ENCODE assay signal across 14 cellular contexts in the genomic region with DNA sequence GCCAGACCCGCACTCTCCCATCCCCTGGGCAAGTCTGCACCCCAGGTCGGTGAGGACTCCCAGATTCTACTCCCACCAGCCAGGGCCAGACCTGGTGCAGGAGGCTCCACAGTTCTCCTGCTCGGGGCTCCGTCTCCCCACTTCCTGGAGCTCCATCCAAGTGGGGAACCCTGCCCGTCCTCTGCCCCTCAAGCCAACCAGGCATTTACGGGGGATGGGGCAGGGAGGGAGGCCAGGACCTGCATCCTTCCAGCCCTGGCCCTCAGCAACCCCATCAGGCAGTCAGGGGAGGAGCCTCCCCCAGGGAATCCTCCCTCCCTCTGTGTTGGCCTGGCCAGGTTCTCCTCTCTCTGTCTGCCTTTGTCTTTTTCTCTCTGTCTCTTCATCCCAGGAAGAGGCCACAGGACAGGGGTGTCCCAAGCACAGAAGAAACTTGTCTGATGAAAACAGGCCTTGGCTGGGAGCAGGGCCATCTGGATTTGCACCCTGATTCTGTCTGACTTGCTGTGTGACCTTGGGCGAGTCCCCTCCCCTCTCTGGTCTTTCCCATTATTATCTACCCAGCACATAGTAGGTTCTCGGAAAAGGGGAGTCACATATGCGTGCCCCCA. TPM values are rescaled to one million over a fixed set of nuclear protein-coding genes. Genes with fewer than 3 reads are reported as not detected.
DNase-seq lines count a peak whose midpoint lies in the region; TF ChIP-seq lines count a peak whose summit lies in the region.
"Had no signal": no experiment of that assay in that cellular context is flagged by ENCODE, and none has a peak within 500 bp of the region (broad histone marks: within the 10 kb centered on the region; RNA-seq: fewer than 3 reads in every experiment).

No MANE protein-coding gene starts in this region.

- H2BK12ac ChIP-seq in mesenchymal stem cell (ENCODE audit: low read length in 2 of 2): peak overlapping the region; percentile 60 to 99

- TF ChIP-seq CTCF in MCF 10A (IDR thresholded peaks at IDR 0.05; ENCODE audit: unreplicated experiment): no peak

- BruUV-seq in MCF 10A (replicated peaks; lab: Mats Ljungman, UMichigan): no TSS peak

- CTCF ChIA-PET in MCF 10A (lab: Yijun Ruan, JAX): interaction anchor here (0.7 to 1.1 kb wide), 2 partner anchors 13 to 96 kb away, joined by 4 read pairs; no protein-coding TSS in a partner anchor

- no peak overlapping the region for H2AFZ ChIP-seq in mesenchymal stem cell (ENCODE audit: low read depth, low read length)
- H2AFZ ChIP-seq in GM23248: no peak overlapping the region

- H4K20me1 ChIP-seq in GM23248 (ENCODE audit: insufficient read depth): no peaks in the 10 kb centered on the region

- H3K9me2 ChIP-seq in GM23248 (ENCODE audit: insufficient read depth): no peaks in the 10 kb centered on the region

- no peak overlapping the region for H3K4me3 Mint-ChIP-seq in MCF 10A (ENCODE audit: unreplicated experiment)

- H3K27ac ChIP-seq in mesenchymal stem cell (ENCODE audit: low read length, poor library complexity, severe bottlenecking) (peak overlapping the region; percentile 13), thymus (ENCODE audit: low read depth) (peak overlapping the region; percentile 3), GM23248 (no peak overlapping the region)

- H3K27ac Mint-ChIP-seq in MCF 10A (ENCODE audit: low read depth, unreplicated experiment): peak overlapping the region; percentile 99

- H3K14ac ChIP-seq in mesenchymal stem cell (ENCODE audit: low read length in 2 of 2): peak overlapping the region in 1 of 2 experiments; percentile 8

- peak overlapping the region; percentile 88 for H3K4ac ChIP-seq in mesenchymal stem cell (ENCODE audit: low read depth in 1 of 2, low read length in 2 of 2)

- H3K9me3 ChIP-seq in mesenchymal stem cell (ENCODE audit: control insufficient read depth, low read length) (no peaks in the 10 kb centered on the region), thymus (ENCODE audit: control insufficient read depth) (peaks cover 1% of the 10 kb centered on the region), GM23248 (ENCODE audit: low read depth) (no peaks in the 10 kb centered on the region)
- H3K9me3 ChIP-seq: heart right ventricle, ovary had no signal

- peaks cover 2% of the 10 kb centered on the region for H3K79me1 ChIP-seq in mesenchymal stem cell (replicated peaks; ENCODE audit: low read length, poor library complexity, severe bottlenecking)

- H3K36me3 Mint-ChIP-seq in MCF 10A (ENCODE audit: insufficient read depth, unreplicated experiment): peaks cover 6% of the 10 kb centered on the region

- H3K9me3 Mint-ChIP-seq in MCF 10A (ENCODE audit: unreplicated experiment): no peaks in the 10 kb centered on the region

- H3K9ac ChIP-seq in mesenchymal stem cell (ENCODE audit: low read length) (peak overlapping the region; percentile 45), GM23248 (no peak overlapping the region)

- H4K91ac ChIP-seq in mesenchymal stem cell (ENCODE audit: low read length): peak overlapping the region; percentile 96

- H3K36me3 ChIP-seq in mesenchymal stem cell (ENCODE audit: control insufficient read depth in 1 of 2, insufficient read depth in 2 of 2, low read depth in 1 of 2, low read length in 2 of 2): no peaks in the 10 kb centered on the region
- H3K36me3 ChIP-seq in thymus (ENCODE audit: control insufficient read depth, insufficient read depth): no peaks in the 10 kb centered on the region
- no peaks in the 10 kb centered on the region for H3K36me3 ChIP-seq in GM23248 (ENCODE audit: low read depth)
- H3K36me3 ChIP-seq: heart right ventricle, ovary had no signal

- H3K18ac ChIP-seq in mesenchymal stem cell (ENCODE audit: low read depth in 1 of 2, low read length in 2 of 2): peak overlapping the region; percentile 86 to 93

- in situ Hi-C loops in GM23248 (cut with MboI): no loop called here

- 92% methylated on average over 9 of the region's 9 CpGs for WGBS in mesenchymal stem cell
- WGBS in thymus: 98% methylated on average over 9 of the region's 9 CpGs
- WGBS in GM23248 (ENCODE audit: low coverage in 1 of 2, low lambda C conversion rate in 2 of 2, missing lambda C conversion rate in 2 of 2), 2 experiments: 84 to 85% methylated on average over 9 of the region's 9 CpGs

- no peak overlapping the region for H3K4me2 ChIP-seq in mesenchymal stem cell (ENCODE audit: low read length, poor library complexity, severe bottlenecking)
- H3K4me2 ChIP-seq in GM23248 (ENCODE audit: unreplicated experiment): no peak overlapping the region

- DNase-seq in HT1080 (ENCODE audit: low read depth) (peak; percentile 58), MCF 10A (ENCODE audit: unreplicated experiment) (peak; percentile 39), mesenchymal stem cell (no peak), NCI-H1092 (lab: John Stamatoyannopoulos, UW) (no peak), GM23248 (no peak), pons (ENCODE audit: low spot score) (no peak), NCI-H128 (lab: John Stamatoyannopoulos, UW; ENCODE audit: unreplicated experiment) (no peak)
- DNase-seq: activated T-cell treated with anti-CD3 and anti-CD28 coated beads for 4 hours; effector CD8-positive, alpha-beta T cell; heart right ventricle; NCI-H187; stimulated activated CD4-positive, alpha-beta T cell treated with anti-CD3 and anti-CD28 coated beads, Interleukin-2, amount 100 ng/mL, for 24 hours had no signal

- intact Hi-C loops in MCF 10A (cut with micrococcal nuclease): no loop called here

- H3K79me2 ChIP-seq in GM23248 (ENCODE audit: insufficient read depth): no peaks in the 10 kb centered on the region

- peaks cover 10% of the 10 kb centered on the region for H3F3A ChIP-seq in GM23248 (ENCODE audit: insufficient read depth)

- H2AK5ac ChIP-seq in mesenchymal stem cell (ENCODE audit: low read length, severe bottlenecking): peak overlapping the region; percentile 82

- peak overlapping the region; percentile 60 for H4K8ac ChIP-seq in mesenchymal stem cell (ENCODE audit: low read length)

- no peaks in the 10 kb centered on the region for H3K27me3 Mint-ChIP-seq in MCF 10A (ENCODE audit: insufficient read depth, unreplicated experiment)

- H3K4me1 Mint-ChIP-seq in MCF 10A (ENCODE audit: insufficient read depth, unreplicated experiment): peaks cover 51% of the 10 kb centered on the region

- peak overlapping the region; percentile 87 for H2BK15ac ChIP-seq in mesenchymal stem cell (ENCODE audit: low read depth, poor library complexity, severe bottlenecking)

- POLR2A ChIA-PET in MCF 10A (lab: Yijun Ruan, JAX): interaction anchor here (0.7 to 5.6 kb wide), 9 partner anchors 9 to 68 kb away, joined by 3 to 66 read pairs (median 4); a partner anchor contains a TSS

- H3K23ac ChIP-seq in mesenchymal stem cell (ENCODE audit: low read length in 2 of 2): peak overlapping the region in 1 of 2 experiments; percentile 9

- H3K27me3 ChIP-seq in mesenchymal stem cell (ENCODE audit: control insufficient read depth in 1 of 2, insufficient read depth in 1 of 2, low read length in 2 of 2): peaks cover 0 to 2% of the 10 kb centered on the region in 2 experiments
- peaks cover 2% of the 10 kb centered on the region for H3K27me3 ChIP-seq in thymus (ENCODE audit: control insufficient read depth, insufficient read depth)
- H3K27me3 ChIP-seq in GM23248 (replicated peaks; ENCODE audit: insufficient read depth): no peaks in the 10 kb centered on the region; the same call in 1 of the 2 replicates
- H3K27me3 ChIP-seq: heart right ventricle, ovary had no signal

- H3K4me1 ChIP-seq in mesenchymal stem cell (ENCODE audit: control insufficient read depth, insufficient read depth, low read depth, low read length) (peaks cover 57% of the 10 kb centered on the region), thymus (ENCODE audit: control insufficient read depth, insufficient read depth, low read length) (peaks cover 2% of the 10 kb centered on the region), GM23248 (ENCODE audit: insufficient read depth) (peaks cover 40% of the 10 kb centered on the region)

- H3K4me3 ChIP-seq in mesenchymal stem cell (ENCODE audit: insufficient read depth in 1 of 2, low read depth in 1 of 2, low read length in 2 of 2) (no peak overlapping the region), thymus (ENCODE audit: low read length) (no peak overlapping the region), GM23248 (no peak overlapping the region)
- H3K4me3 ChIP-seq: heart right ventricle, ovary had no signal

- no peak overlapping the region for H2BK5ac ChIP-seq in mesenchymal stem cell (ENCODE audit: low read depth, low read length, poor library complexity, severe bottlenecking)

- H2BK120ac ChIP-seq in mesenchymal stem cell (ENCODE audit: low read depth, low read length): peak overlapping the region; percentile 83

RNA-seq across cellular contexts. Expression of a gene that starts 18.5 kb away (rescaled TPM):
- total RNA-seq in HT1080 (2014; rRNA removed; shearing (Covaris generic)): 99.1 and 114 TPM in 2 replicates
- polyA plus RNA-seq in HT1080 (2015; cell fraction: cytosol; rRNA removed): 162 and 178 TPM in 2 replicates
- polyA plus RNA-seq in HT1080 (2015; cell fraction: nucleus; rRNA removed): 370 and 375 TPM in 2 replicates
- 206 and 248 TPM in 2 replicates for total RNA-seq in MCF 10A (2022)
- 31.9 TPM for polyA plus RNA-seq in mesenchymal stem cell (2013, experiment 1 of 2)
- polyA plus RNA-seq in mesenchymal stem cell (2013, experiment 2 of 2): 31.0 TPM
- polyA plus RNA-seq in thymus (6.2 TPM), GM23248 (2016; fragmentation: Nextera tagmentation; extraction: Ambion mirVana) (8.0 and 8.8 TPM in 2 replicates)
- 20.4 and 21.7 TPM in 2 replicates for total RNA-seq in GM23248 (2014; rRNA removed; shearing (Covaris generic))

RNA-seq across cellular contexts. Expression of a gene that starts 38.1 kb away (rescaled TPM):
- not detected in 2 replicates for total RNA-seq in HT1080 (2014; rRNA removed; shearing (Covaris generic))
- not detected in 2 replicates for polyA plus RNA-seq in HT1080 (2015; cell fraction: cytosol; rRNA removed)
- polyA plus RNA-seq in HT1080 (2015; cell fraction: nucleus; rRNA removed): not detected in 2 replicates
- 1.7 and 1.9 TPM in 2 replicates for total RNA-seq in MCF 10A (2022)
- polyA plus RNA-seq in mesenchymal stem cell (2013, experiment 1 of 2): 4.5 TPM
- 4.5 TPM for polyA plus RNA-seq in mesenchymal stem cell (2013, experiment 2 of 2)
- 9.6 TPM for polyA plus RNA-seq in thymus
- total RNA-seq in GM23248 (2014; rRNA removed; shearing (Covaris generic)): 8.6 and 12.1 TPM in 2 replicates
- 13.3 and 14.2 TPM in 2 replicates for polyA plus RNA-seq in GM23248 (2016; fragmentation: Nextera tagmentation; extraction: Ambion mirVana)

Comparison
In these comparisons a context has a peak if more than half of its experiments do, and no peak if none do; other contexts are left out.
1. DNase-seq: peak in HT1080 (single experiment) and MCF 10A (single experiment); none in mesenchymal stem cell (single experiment), NCI-H1092 (single experiment), GM23248 (single experiment), pons (single experiment) and NCI-H128 (single experiment).